In genomic region chr4:86036729-86037128, GRCh38 we compare ENCODE assay signal across 17 cellular contexts.
A peak's percentile ranks its signal among the peaks of the same experiment; 100 is the strongest.
DNase-seq lines count a peak whose midpoint lies in the region; ATAC-seq and TF ChIP-seq lines count a peak whose summit lies in the region.
"Had no signal": no experiment of that assay in that cellular context is flagged by ENCODE, and none has a peak within 500 bp of the region (broad histone marks: within the 10 kb centered on the region; RNA-seq: fewer than 3 reads in every experiment).

No MANE protein-coding gene starts in this region.

- TF ChIP-seq CTCF in osteocyte (IDR thresholded peaks at IDR 0.05): no peak

- peaks cover 56% of the 10 kb centered on the region for H3K4me1 Mint-ChIP-seq in osteocyte (ENCODE audit: unreplicated experiment)

- TF ChIP-seq POLR2A in GM18505 (IDR thresholded peaks at IDR 0.05; ENCODE audit: borderline replicate concordance, extremely low read depth, insufficient read depth, insufficient read length): no peak

- H3K4me3 Mint-ChIP-seq in osteocyte (ENCODE audit: unreplicated experiment): no peak overlapping the region

- H3K36me3 Mint-ChIP-seq in osteocyte (ENCODE audit: unreplicated experiment): peaks cover 9% of the 10 kb centered on the region

- H3K27me3 Mint-ChIP-seq in osteocyte (ENCODE audit: unreplicated experiment): no peaks in the 10 kb centered on the region
- H3K27me3 Mint-ChIP-seq: progenitor cell of endocrine pancreas had no signal

- H3K27ac Mint-ChIP-seq in osteocyte (ENCODE audit: unreplicated experiment): peak overlapping the region; percentile 79
- H3K27ac Mint-ChIP-seq: progenitor cell of endocrine pancreas had no signal

- DNase-seq in ELR (ENCODE audit: low read depth): peak; percentile 45
- DNase-seq in RPMI7951 (ENCODE audit: low read depth): peak; percentile 67
- DNase-seq in epithelial cell of prostate (ENCODE audit: low read depth, low spot score): no peak
- no peak for DNase-seq in osteocyte (ENCODE audit: extremely low spot score, unreplicated experiment)
- DNase-seq in stimulated activated CD8-positive, alpha-beta memory T cell treated with anti-CD3 and anti-CD28 coated beads, Interleukin-4, amount 100 ng/mL, for 48 hours: no peak
- no peak for DNase-seq in NCI-H1417 treated with DMSO at 0.1 percent for 48 hours (lab: John Stamatoyannopoulos, UW)
- DNase-seq in NCI-H1092 treated with DMSO at 0.1 percent for 48 hours (lab: John Stamatoyannopoulos, UW): no peak
- DNase-seq: activated CD8-positive, alpha-beta memory T cell treated with anti-CD3 and anti-CD28 coated beads for 24 hours; effector CD8-positive, alpha-beta T cell; NCI-H1092; NCI-H345; WERI-Rb-1 had no signal

- H3K9me3 Mint-ChIP-seq in osteocyte (ENCODE audit: unreplicated experiment): no peaks in the 10 kb centered on the region

- H3K27ac ChIP-seq in epithelial cell of prostate: peak overlapping the region; percentile 88
- H3K27ac ChIP-seq: ascending aorta, C4-2B, gastroesophageal sphincter, WERI-Rb-1 had no signal

- ATAC-seq in GM18505 (IDR thresholded peaks at IDR 0.05; ENCODE audit: unreplicated experiment): no peak
- ATAC-seq: gastroesophageal sphincter had no signal

Comparison
In these comparisons a context has a peak if more than half of its experiments do, and no peak if none do; other contexts are left out.
1. DNase-seq: peak in ELR (single experiment) and RPMI7951 (single experiment); none in epithelial cell of prostate (single experiment), osteocyte (single experiment), stimulated activated CD8-positive, alpha-beta memory T cell treated with anti-CD3 and anti-CD28 coated beads, Interleukin-4, amount 100 ng/mL, for 48 hours (single experiment), NCI-H1417 treated with DMSO at 0.1 percent for 48 hours (single experiment) and NCI-H1092 treated with DMSO at 0.1 percent for 48 hours (single experiment).